In genomic region chr3:123202451-123202850, GRCh38 we compare ENCODE assay signal across 8 cellular contexts. TPM values are rescaled to one million over a fixed set of nuclear protein-coding genes. Genes with fewer than 3 reads are reported as not detected.
DNase-seq lines count a peak whose midpoint lies in the region; ATAC-seq and TF ChIP-seq lines count a peak whose summit lies in the region.

No MANE protein-coding gene starts in this region.

- TF ChIP-seq CTCF in MM.1S (IDR thresholded peaks at IDR 0.05; ENCODE audit: low read length) (no peak), brain microvascular endothelial cell (IDR thresholded peaks at IDR 0.05; ENCODE audit: low read depth, low read length, missing control alignments) (no peak), lower lobe of right lung (IDR thresholded peaks at IDR 0.05) (no peak), vagina (IDR thresholded peaks at IDR 0.05) (no peak)

- no peak for ATAC-seq in lower lobe of right lung
- ATAC-seq in GM18858 (IDR thresholded peaks at IDR 0.05; ENCODE audit: unreplicated experiment): no peak
- no peak for ATAC-seq in GM21576 (IDR thresholded peaks at IDR 0.05; ENCODE audit: unreplicated experiment)
- no peak for ATAC-seq in GM19023 (IDR thresholded peaks at IDR 0.05; ENCODE audit: unreplicated experiment)

- H3K36me3 ChIP-seq in MM.1S (replicated peaks; ENCODE audit: insufficient read depth, low read length) (no peaks in the 10 kb centered on the region), brain microvascular endothelial cell (replicated peaks) (no peaks in the 10 kb centered on the region), lower lobe of right lung (no peaks in the 10 kb centered on the region), vagina (no peaks in the 10 kb centered on the region)

- TF ChIP-seq POLR2A in vagina (IDR thresholded peaks at IDR 0.05): no peak

- in situ Hi-C loops in brain microvascular endothelial cell (cut with HindIII; ENCODE audit: low pct_ligation_motif_present, low sequenced_read_pairs): no loop called here

- peaks cover 12% of the 10 kb centered on the region for H3K4me1 ChIP-seq in MM.1S (ENCODE audit: low read length)
- H3K4me1 ChIP-seq in lower lobe of right lung: peaks cover 17% of the 10 kb centered on the region
- H3K4me1 ChIP-seq in vagina: peaks cover 13% of the 10 kb centered on the region

- peak overlapping the region; percentile 97 for H2AFZ ChIP-seq in MM.1S (ENCODE audit: low read length)

- H3K4me3 ChIP-seq in MM.1S (ENCODE audit: low read length) (peak overlapping the region; percentile 97), brain microvascular endothelial cell (ENCODE audit: low read depth, low read length) (peak overlapping the region; percentile 93), lower lobe of right lung (peak overlapping the region; percentile 94), vagina (peak overlapping the region; percentile 77 to 86)

- H3F3A ChIP-seq in MM.1S (ENCODE audit: insufficient read depth, low read length): peaks cover 3% of the 10 kb centered on the region; the same call in 1 of the 2 replicates

- DNase-seq in ELF-1 (ENCODE audit: low read depth, low spot score): peak; percentile 37
- DNase-seq in MM.1S: no peak
- peak; percentile 10 for DNase-seq in brain microvascular endothelial cell
- DNase-seq in lower lobe of right lung: no peak
- DNase-seq in vagina (ENCODE audit: extremely low spot score in 2 of 2): no peak

- H3K4me2 ChIP-seq in MM.1S (ENCODE audit: low read depth, low read length): peak overlapping the region; percentile 72

- peak overlapping the region; percentile 96 for H3K9ac ChIP-seq in MM.1S (ENCODE audit: low read length)

- H3K27ac ChIP-seq in MM.1S (ENCODE audit: low read length) (peak overlapping the region; percentile 67; the same call in 1 of the 2 replicates), brain microvascular endothelial cell (peak overlapping the region; percentile 82), lower lobe of right lung (peak overlapping the region; percentile 91), vagina (peak overlapping the region; percentile 90)

- H4K20me1 ChIP-seq in MM.1S (ENCODE audit: insufficient read depth, low read length): no peaks in the 10 kb centered on the region

- no peaks in the 10 kb centered on the region for H3K9me2 ChIP-seq in MM.1S (replicated peaks; ENCODE audit: insufficient read depth, low read length)

- H3K9me3 ChIP-seq in MM.1S (replicated peaks; ENCODE audit: insufficient read depth, low read length) (no peaks in the 10 kb centered on the region), lower lobe of right lung (no peaks in the 10 kb centered on the region), vagina (no peaks in the 10 kb centered on the region)

- intact Hi-C loops in lower lobe of right lung (cut with DNase I): no loop called here
- intact Hi-C loops in vagina (cut with DNase I): no loop called here

- no peaks in the 10 kb centered on the region for H3K27me3 ChIP-seq in MM.1S (replicated peaks; ENCODE audit: insufficient read depth, low read length)
- no peaks in the 10 kb centered on the region for H3K27me3 ChIP-seq in brain microvascular endothelial cell (replicated peaks)
- no peaks in the 10 kb centered on the region for H3K27me3 ChIP-seq in lower lobe of right lung (ENCODE audit: low read depth)
- H3K27me3 ChIP-seq in vagina: no peaks in the 10 kb centered on the region

- peaks cover 41% of the 10 kb centered on the region for H3K79me2 ChIP-seq in MM.1S (ENCODE audit: low read length)

RNA-seq across cellular contexts. Expression of gene SEC22A, which starts 0.7 kb away (rescaled TPM):
- total RNA-seq in lower lobe of right lung (15.5 TPM), vagina (17.7 TPM)

Comparison
In these comparisons a context has a peak if more than half of its experiments do, and no peak if none do; other contexts are left out.
1. DNase-seq: peak in ELF-1 (single experiment) and brain microvascular endothelial cell (single experiment); none in MM.1S (single experiment), lower lobe of right lung (single experiment) and vagina (0 of 2).
2. Peak in every context shown above with its lines, with median percentiles within 50 percentile points of each other: H3K27ac ChIP-seq and H3K4me3 ChIP-seq.